10 cellular contexts compared by ENCODE assay signal in the genomic region with DNA sequence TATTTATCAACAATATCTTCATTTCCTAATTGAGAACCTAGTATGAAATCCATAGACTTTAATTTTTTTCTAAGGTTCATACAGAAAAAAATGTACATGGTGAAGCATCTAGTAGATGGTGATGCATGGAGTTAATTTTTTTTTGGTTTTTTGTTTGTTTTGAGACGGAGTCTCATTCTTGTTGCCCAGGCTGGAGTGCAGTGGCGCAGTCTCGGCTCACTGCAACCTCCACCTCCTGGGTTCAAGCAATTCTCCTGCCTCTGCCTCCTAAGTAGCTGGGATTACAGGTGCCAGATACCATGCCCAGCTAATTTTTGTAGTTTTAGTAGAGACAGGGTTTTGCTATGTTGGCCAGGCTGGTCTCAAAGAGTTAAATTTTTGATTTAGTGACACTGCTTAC. TPM values are rescaled to one million over a fixed set of nuclear protein-coding genes. Genes with fewer than 3 reads are reported as not detected.
DNase-seq lines count a peak whose midpoint lies in the region; ATAC-seq, FAIRE-seq and TF ChIP-seq lines count a peak whose summit lies in the region.
"Not testable (repeated sequence)": the region's sequence is repeated elsewhere in the genome, so short reads cannot be mapped to it uniquely, and the experiment has no call there.
"Had no signal": no experiment of that assay in that cellular context is flagged by ENCODE, and none has a peak within 500 bp of the region (broad histone marks: within the 10 kb centered on the region; RNA-seq: fewer than 3 reads in every experiment).

No MANE protein-coding gene starts in this region.

- not testable (repeated sequence) for H3K4me1 Mint-ChIP-seq in stimulated activated memory B cell treated with anti-CD40 and anti-IgM and Interleukin-4, amounts not matched to agents 10 μg/mL and 1 μg/mL and 100 μg/mL, for 72 hours

- not testable (repeated sequence) for H3K27me3 ChIP-seq in HL-60 (ENCODE audit: insufficient read depth, poor library complexity, severe bottlenecking); body of pancreas; left ventricle myocardium inferior (ENCODE audit: low read depth); pancreas; tibial artery; uterus

- H3K9me3 Mint-ChIP-seq in stimulated activated memory B cell treated with anti-CD40 and anti-IgM and Interleukin-4, amounts not matched to agents 10 μg/mL and 1 μg/mL and 100 μg/mL, for 72 hours = not testable (repeated sequence)

- not testable (repeated sequence) for H3K36me3 ChIP-seq in body of pancreas (replicated peaks in 1 of 2; ENCODE audit: insufficient read depth in 1 of 2, low read depth in 2 of 2); pancreas; uterus
- H3K36me3 ChIP-seq in left ventricle myocardium inferior = peaks cover 12% of the 10 kb centered on the region
- H3K36me3 ChIP-seq in tibial artery = peaks cover 3 to 10% (median 10%) of the 10 kb centered on the region in 3 donors

- intact Hi-C loops in body of pancreas (cut with DNase I); left ventricle myocardium inferior (cut with micrococcal nuclease); pancreas (cut with DNase I); tibial artery (cut with DNase I; ENCODE audit: low total_unique reads); uterus (cut with DNase I; ENCODE audit: low total_unique reads): not testable (repeated sequence)

- H3K4me3 ChIP-seq in HL-60 (replicated peaks; ENCODE audit: insufficient read depth, low read length); left ventricle myocardium inferior; uterus: not testable (repeated sequence)
- H3K4me3 ChIP-seq in body of pancreas (peak overlapping the region in 1 of 2 donors; percentile 14), pancreas (peak overlapping the region in 2 of 4 donors; percentile 16 to 24), tibial artery (peak overlapping the region; percentile 14 to 18)

- not testable (repeated sequence) for H3K4me3 Mint-ChIP-seq in stimulated activated memory B cell treated with anti-CD40 and anti-IgM and Interleukin-4, amounts not matched to agents 10 μg/mL and 1 μg/mL and 100 μg/mL, for 72 hours

- peak overlapping the region; percentile 69 for H3K27ac ChIP-seq in HL-60 (replicated peaks)
- peak overlapping the region; percentile 77 to 94 (median 90) for H3K27ac ChIP-seq in body of pancreas
- peak overlapping the region; percentile 70 for H3K27ac ChIP-seq in left ventricle myocardium inferior (replicated peaks)
- H3K27ac ChIP-seq in pancreas = peak overlapping the region; percentile 47 to 83 (median 66)
- peak overlapping the region; percentile 76 to 80 for H3K27ac ChIP-seq in tibial artery
- peak overlapping the region; percentile 33 to 61 for H3K27ac ChIP-seq in uterus

- not testable (repeated sequence) for TF ChIP-seq CTCF in HL-60 (IDR thresholded peaks at IDR 0.05; ENCODE audit: insufficient read depth, low read length); body of pancreas (IDR thresholded peaks at IDR 0.05); left ventricle myocardium inferior (IDR thresholded peaks at IDR 0.05; ENCODE audit: borderline replicate concordance); pancreas (IDR thresholded peaks at IDR 0.05); tibial artery (IDR thresholded peaks at IDR 0.05); uterus (IDR thresholded peaks at IDR 0.05)

- TF ChIP-seq POLR2A in body of pancreas (IDR thresholded peaks at IDR 0.05) = peak in 1 of 3 donors; percentile 48
- TF ChIP-seq POLR2A in uterus (IDR thresholded peaks at IDR 0.05) = not testable (repeated sequence)

- H3K9me3 ChIP-seq in body of pancreas; left ventricle myocardium inferior (replicated peaks); pancreas; tibial artery; uterus: not testable (repeated sequence)

- peak overlapping the region; percentile 15 for H3K27ac Mint-ChIP-seq in stimulated activated memory B cell treated with anti-CD40 and anti-IgM and Interleukin-4, amounts not matched to agents 10 μg/mL and 1 μg/mL and 100 μg/mL, for 72 hours

- FAIRE-seq in pancreas (lab: Jason Lieb, UNC) = not testable (repeated sequence)

- H3K36me3 Mint-ChIP-seq in stimulated activated memory B cell treated with anti-CD40 and anti-IgM and Interleukin-4, amounts not matched to agents 10 μg/mL and 1 μg/mL and 100 μg/mL, for 72 hours = peaks cover 17% of the 10 kb centered on the region

- H3K4me1 ChIP-seq in body of pancreas (peaks cover 39% of the 10 kb centered on the region), left ventricle myocardium inferior (peaks cover 24% of the 10 kb centered on the region), pancreas (peaks cover 0 to 15% (median 10%) of the 10 kb centered on the region in 3 donors), tibial artery (peaks cover 0 to 29% (median 6%) of the 10 kb centered on the region in 4 donors)
- H3K4me1 ChIP-seq in uterus = not testable (repeated sequence)

- not testable (repeated sequence) for DNase-seq in HL-60 (ENCODE audit: low read depth in 1 of 2, low spot score in 1 of 2); body of pancreas; left ventricle myocardium inferior; pancreas; tibial artery; uterus

- 29 to 34% methylated on average over 3 of the region's 3 CpGs for WGBS in body of pancreas, 2 donors
- whole genome bisulfite sequencing in pancreas, 2 donors = 29% methylated on average over 3 of the region's 3 CpGs

- H3K27me3 Mint-ChIP-seq in stimulated activated memory B cell treated with anti-CD40 and anti-IgM and Interleukin-4, amounts not matched to agents 10 μg/mL and 1 μg/mL and 100 μg/mL, for 72 hours = not testable (repeated sequence)

- not testable (repeated sequence) for ATAC-seq in body of pancreas; stimulated activated memory B cell treated with anti-CD40 and anti-IgM and Interleukin-4, amounts not matched to agents 10 μg/mL and 1 μg/mL and 100 μg/mL, for 72 hours
- peak; percentile 16 to 56 (median 52) for ATAC-seq in pancreas

RNA-seq across cellular contexts. Expression of gene AMY2B, which starts 10.3 kb away (rescaled TPM):
- total RNA-seq in body of pancreas (1,000 to 10,000 TPM in 1 of 2 donors, 100 to 1,000 TPM in 1; 894 to 1,483 TPM), left ventricle myocardium inferior (23.9 TPM), pancreas (1,000 to 10,000 TPM in 3 of 6 donors, 100 to 1,000 TPM in 3; 343 to 2,598 (median 964) TPM), uterus (10 to 100 TPM; 28.2 to 76.7 (median 41.1) TPM)
- 100 to 1,000 TPM; 318 to 597 TPM for polyA plus RNA-seq in pancreas

RNA-seq across cellular contexts. Expression of gene RNPC3, which starts 35.6 kb away (rescaled TPM):
- total RNA-seq in body of pancreas (10 to 100 TPM; 42.3 to 74.2 TPM), left ventricle myocardium inferior (21.3 TPM), pancreas (10 to 100 TPM in 5 of 6 donors, 1 to 10 TPM in 1; 8.9 to 28.7 (median 21.1) TPM), uterus (10 to 100 TPM; 17.6 to 49.1 (median 23.0) TPM)
- polyA plus RNA-seq in pancreas = 10 to 100 TPM; 11.5 to 31.8 TPM

RNA-seq across cellular contexts. Expression of gene AMY2A, which starts 56.1 kb away (rescaled TPM):
- over 10,000 TPM in 1 of 2 donors, 1,000 to 10,000 TPM in 1; 4,537 to 10,829 TPM for total RNA-seq in body of pancreas
- total RNA-seq in left ventricle myocardium inferior = not detected
- over 10,000 TPM in 1 of 6 donors, 1,000 to 10,000 TPM in 5; 1,431 to 10,733 (median 5,290) TPM for total RNA-seq in pancreas
- 1,000 to 10,000 TPM; 1,297 to 1,480 TPM for polyA plus RNA-seq in pancreas
- under 1 TPM in 1 of 4 donors, not detected in 3; 0.27 TPM for total RNA-seq in uterus
- total RNA-seq: CD4-positive, CD25-positive, alpha-beta regulatory T cell; H9; HT-29 had no signal
- polyA plus RNA-seq: CD4-positive, CD25-positive, alpha-beta regulatory T cell had no signal

Comparison
In these comparisons a context has a peak if more than half of its experiments do, and no peak if none do; other contexts are left out.
1. RNA of gene AMY2B, which starts 10.3 kb away (total RNA-seq): 894 to 1,483 TPM in body of pancreas and 343 to 2,598 TPM in pancreas; 28.2 to 76.7 TPM in uterus and 23.9 TPM in left ventricle myocardium inferior (single experiment); every median in the first group is over 4 times any median in the second.
2. RNA of gene AMY2A, which starts 56.1 kb away (total RNA-seq): 4,537 to 10,829 TPM in body of pancreas and 1,431 to 10,733 TPM in pancreas; not detected in left ventricle myocardium inferior (single experiment) and 0.27 TPM in uterus; every median in the first group is over 1,000 times any median in the second.
3. Peak in every context shown above with its lines, with median percentiles within 50 percentile points of each other: H3K27ac ChIP-seq.